8 cellular contexts compared by ENCODE assay signal in the genomic region with DNA sequence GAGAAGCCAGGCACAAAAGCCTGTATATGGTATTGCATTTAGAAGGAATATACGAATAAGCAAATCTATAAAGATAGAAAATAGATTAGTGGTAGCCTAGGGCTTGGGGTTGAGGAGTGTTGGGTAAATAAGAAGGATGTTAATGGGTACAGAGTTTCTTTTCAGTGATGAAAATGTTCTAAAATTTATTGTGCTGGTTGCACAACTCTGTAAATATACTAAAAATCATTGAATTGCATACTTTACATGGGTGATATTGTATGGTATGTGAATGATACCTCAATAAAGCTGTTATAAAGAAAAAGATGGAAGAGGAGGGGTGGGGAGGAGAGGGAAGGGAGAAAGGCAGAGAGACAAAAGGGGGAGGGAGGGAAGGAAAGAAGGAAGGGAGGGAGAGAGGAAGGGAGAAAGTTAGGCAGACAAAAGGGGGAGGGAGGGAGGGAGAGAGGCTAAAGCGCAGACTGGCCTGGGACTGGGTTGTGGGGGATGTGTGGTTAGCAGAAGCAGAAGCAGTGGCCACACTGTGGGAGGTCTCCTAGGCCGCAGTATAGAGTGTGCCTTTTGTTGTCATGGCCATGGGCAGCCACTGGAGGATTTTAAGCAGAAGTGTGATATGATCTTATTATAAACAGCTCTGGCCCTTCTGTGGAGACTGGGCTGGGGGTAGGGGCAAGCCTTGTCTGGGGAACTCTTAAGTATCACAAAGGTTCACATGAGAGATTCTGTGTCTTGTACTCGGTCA.
A peak's percentile ranks its signal among the peaks of the same experiment; 100 is the strongest.
DNase-seq lines count a peak whose midpoint lies in the region; ATAC-seq and TF ChIP-seq lines count a peak whose summit lies in the region.

No MANE protein-coding gene starts in this region.

- no peak for TF ChIP-seq POLR2A in transverse colon (IDR thresholded peaks at IDR 0.05)

- peaks cover 15% of the 10 kb centered on the region for H3K4me1 Mint-ChIP-seq in activated naive CD8-positive, alpha-beta T cell treated with anti-CD3 and anti-CD28 coated beads for 36 hours

- H3K4me3 Mint-ChIP-seq in activated naive CD8-positive, alpha-beta T cell treated with anti-CD3 and anti-CD28 coated beads for 36 hours, result no peak overlapping the region

- WGBS in transverse colon (ENCODE audit: low coverage in 1 of 2), 2 donors, result 42% methylated on average over 4 of the region's 4 CpGs

- H3K4me1 ChIP-seq in transverse colon, result peaks cover 0 to 9% (median 3%) of the 10 kb centered on the region in 4 donors

- intact Hi-C loops in transverse colon (cut with DNase I; ENCODE audit: low total_unique reads), result no loop called here

- H3K36me3 Mint-ChIP-seq in activated naive CD8-positive, alpha-beta T cell treated with anti-CD3 and anti-CD28 coated beads for 36 hours, result no peaks in the 10 kb centered on the region

- H3K27ac ChIP-seq in transverse colon, result no peak overlapping the region

- H3K27me3 ChIP-seq in transverse colon, result peaks cover 5% of the 10 kb centered on the region

- H3K27ac Mint-ChIP-seq in activated naive CD8-positive, alpha-beta T cell treated with anti-CD3 and anti-CD28 coated beads for 36 hours, result peak overlapping the region; percentile 50

- TF ChIP-seq EP300 in transverse colon (IDR thresholded peaks at IDR 0.05; ENCODE audit: low read depth), result no peak

- no peaks in the 10 kb centered on the region for H3K9me3 Mint-ChIP-seq in activated naive CD8-positive, alpha-beta T cell treated with anti-CD3 and anti-CD28 coated beads for 36 hours

- no peak overlapping the region for H3K4me3 ChIP-seq in transverse colon

- H3K9me3 ChIP-seq in transverse colon, result no peaks in the 10 kb centered on the region

- H3K36me3 ChIP-seq in transverse colon, result no peaks in the 10 kb centered on the region

- in situ Hi-C loops in transverse colon (cut with MboI; ENCODE audit: low pct_ligation_motif_present in 1 of 4, low pct_unique_long_range_greater_than_20kb in 1 of 4, low sequenced_read_pairs in 3 of 4), result no loop called here

- DNase-seq in AML-193 (lab: John Stamatoyannopoulos, UW) (peak; percentile 90), transverse colon (peak; percentile 33), DMS153 treated with DMSO at 0.1 percent for 48 hours (lab: John Stamatoyannopoulos, UW; ENCODE audit: unreplicated experiment) (no peak), NCI-H187 treated with DMSO at 0.1 percent for 48 hours (lab: John Stamatoyannopoulos, UW) (no peak)
- no peak for DNase-seq in activated naive CD8-positive, alpha-beta T cell treated with anti-CD3 and anti-CD28 coated beads for 36 hours
- no peak for DNase-seq in activated effector memory CD4-positive, alpha-beta T cell treated with Interleukin-2 at 50 U/mL for 16 hours

- ATAC-seq in GM19351 (IDR thresholded peaks at IDR 0.05; ENCODE audit: unreplicated experiment) (peak; percentile 84), HG03196 (IDR thresholded peaks at IDR 0.05; ENCODE audit: unreplicated experiment) (peak; percentile 58)

- H3K27me3 Mint-ChIP-seq in activated naive CD8-positive, alpha-beta T cell treated with anti-CD3 and anti-CD28 coated beads for 36 hours, result no peaks in the 10 kb centered on the region

- no peak for TF ChIP-seq CTCF in transverse colon (IDR thresholded peaks at IDR 0.05)

Comparison
In these comparisons a context has a peak if more than half of its experiments do, and no peak if none do; other contexts are left out.
1. DNase-seq: peak in AML-193 (2 of 2) and transverse colon (single experiment); none in activated naive CD8-positive, alpha-beta T cell treated with anti-CD3 and anti-CD28 coated beads for 36 hours (single experiment), activated effector memory CD4-positive, alpha-beta T cell treated with Interleukin-2 at 50 U/mL for 16 hours (single experiment), DMS153 treated with DMSO at 0.1 percent for 48 hours (single experiment) and NCI-H187 treated with DMSO at 0.1 percent for 48 hours (single experiment).